ENCODE assay signal across 13 cellular contexts in the genomic region with DNA sequence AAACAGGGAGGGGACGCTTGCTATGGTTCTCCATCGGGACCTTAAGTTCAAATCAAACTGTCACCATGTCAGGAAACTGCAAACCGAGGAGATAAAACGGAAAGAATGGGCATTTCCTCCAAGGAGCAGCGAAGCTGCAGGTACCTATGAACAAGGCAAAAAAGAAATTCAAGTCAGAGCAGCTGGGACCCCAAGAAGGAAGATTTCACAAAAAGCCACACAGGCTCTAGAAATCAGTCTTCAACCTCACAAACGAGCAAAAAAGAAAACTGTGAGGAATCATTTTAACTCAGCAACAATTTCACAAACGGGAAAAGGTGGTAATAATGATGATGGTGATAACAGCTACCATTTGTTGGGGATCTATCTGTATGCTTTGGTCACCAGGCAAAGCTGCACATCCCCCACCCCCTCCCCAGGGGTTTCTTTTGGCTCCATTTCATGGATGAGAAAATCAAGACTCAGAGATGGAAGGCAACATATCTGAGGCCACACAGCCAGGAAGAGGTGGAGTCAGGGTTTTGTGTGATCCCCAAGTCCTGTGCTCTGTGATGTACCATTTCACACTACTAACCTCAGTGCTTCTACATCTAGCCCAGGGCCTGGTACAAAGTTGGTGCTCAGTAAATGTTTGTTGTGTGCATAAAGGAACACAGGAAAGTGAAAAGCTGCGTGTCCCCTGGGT.
DNase-seq lines count a peak whose midpoint lies in the region; ATAC-seq and TF ChIP-seq lines count a peak whose summit lies in the region.
"Had no signal": no experiment of that assay in that cellular context is flagged by ENCODE, and none has a peak within 500 bp of the region (broad histone marks: within the 10 kb centered on the region; RNA-seq: fewer than 3 reads in every experiment).

No MANE protein-coding gene starts in this region.

- POLR2A ChIA-PET in naive thymus-derived CD4-positive, alpha-beta T cell (lab: Charles Lee), result interaction anchor here (1.0 to 3.5 kb wide), 2 partner anchors 13 to 385 kb away, joined by 3 to 13 read pairs; no protein-coding TSS in a partner anchor
- POLR2A ChIA-PET in RWPE1 (lab: Yijun Ruan, JAX; ENCODE audit: low non-redundant PET), result no interaction called here

- H3K9me3 ChIP-seq in naive thymus-derived CD4-positive, alpha-beta T cell (ENCODE audit: control insufficient read depth in 2 of 3, low read length in 3 of 3), result no peaks in the 10 kb centered on the region

- no peak for DNase-seq in stimulated activated naive CD8-positive, alpha-beta T cell treated with anti-CD3 and anti-CD28 coated beads, Interleukin-15, Interleukin-2, amounts not matched to agents 100 U/mL and 50 U/mL, for 24 hours
- no peak for DNase-seq in activated naive CD8-positive, alpha-beta T cell treated with anti-CD3 and anti-CD28 coated beads for 36 hours
- DNase-seq in naive thymus-derived CD4-positive, alpha-beta T cell, result no peak
- DNase-seq in NOMO-1 treated with DMSO at 0.1 percent for 48 hours (lab: John Stamatoyannopoulos, UW; ENCODE audit: unreplicated experiment), result no peak
- no peak for DNase-seq in NCI-H2081 (lab: John Stamatoyannopoulos, UW)
- DNase-seq in superior temporal gyrus (ENCODE audit: extremely low spot score), result no peak
- no peak for DNase-seq in RWPE1 (ENCODE audit: low spot score)
- DNase-seq: activated effector memory CD4-positive, alpha-beta T cell treated with anti-CD3 and anti-CD28 coated beads, Interleukin-2, amount 50 U/mL, for 16 hours; GF-D8; Karpas-422; NCI-H1694 had no signal

- no peak overlapping the region for H3K4me3 ChIP-seq in naive thymus-derived CD4-positive, alpha-beta T cell (ENCODE audit: low read length)
- H3K4me3 ChIP-seq: smooth muscle cell had no signal

- H3K27me3 ChIP-seq in naive thymus-derived CD4-positive, alpha-beta T cell (ENCODE audit: control insufficient read depth in 2 of 2, insufficient read depth in 2 of 2, low read length in 2 of 2), result no peaks in the 10 kb centered on the region

- H3K4me1 Mint-ChIP-seq in stimulated activated naive CD8-positive, alpha-beta T cell treated with anti-CD3 and anti-CD28 coated beads, Interleukin-15, Interleukin-2, amounts not matched to agents 100 ng/mL and 50 ng/mL, for 24 hours (ENCODE audit: low read depth), result peaks cover 87% of the 10 kb centered on the region
- H3K4me1 Mint-ChIP-seq in activated naive CD8-positive, alpha-beta T cell treated with anti-CD3 and anti-CD28 coated beads for 36 hours, result peaks cover 76% of the 10 kb centered on the region
- peaks cover 65 to 96% (median 92%) of the 10 kb centered on the region in 7 donors for H3K4me1 Mint-ChIP-seq in naive thymus-derived CD4-positive, alpha-beta T cell

- H3K27ac Mint-ChIP-seq in stimulated activated naive CD8-positive, alpha-beta T cell treated with anti-CD3 and anti-CD28 coated beads, Interleukin-15, Interleukin-2, amounts not matched to agents 100 ng/mL and 50 ng/mL, for 24 hours, result peak overlapping the region; percentile 7
- H3K27ac Mint-ChIP-seq in activated naive CD8-positive, alpha-beta T cell treated with anti-CD3 and anti-CD28 coated beads for 36 hours, result peak overlapping the region; percentile 58
- H3K27ac Mint-ChIP-seq in naive thymus-derived CD4-positive, alpha-beta T cell, result peak overlapping the region; percentile 14 to 87 (median 41)

- no peak for ATAC-seq in stimulated activated naive CD8-positive, alpha-beta T cell treated with anti-CD3 and anti-CD28 coated beads, Interleukin-15, Interleukin-2, amounts not matched to agents 100 U/mL and 50 U/mL, for 24 hours
- no peak for ATAC-seq in naive thymus-derived CD4-positive, alpha-beta T cell

- H3K4me1 ChIP-seq in naive thymus-derived CD4-positive, alpha-beta T cell (ENCODE audit: control insufficient read depth in 2 of 2, insufficient read depth in 2 of 2, low read length in 2 of 2), result peaks cover 52 to 83% of the 10 kb centered on the region in 2 donors

- H3K36me3 ChIP-seq in naive thymus-derived CD4-positive, alpha-beta T cell (ENCODE audit: control insufficient read depth in 2 of 3, insufficient read depth in 3 of 3, low read length in 3 of 3), result peaks cover 0 to 1% (median 0%) of the 10 kb centered on the region in 3 experiments

- H3K27me3 Mint-ChIP-seq in stimulated activated naive CD8-positive, alpha-beta T cell treated with anti-CD3 and anti-CD28 coated beads, Interleukin-15, Interleukin-2, amounts not matched to agents 100 ng/mL and 50 ng/mL, for 24 hours, result no peaks in the 10 kb centered on the region
- H3K27me3 Mint-ChIP-seq in activated naive CD8-positive, alpha-beta T cell treated with anti-CD3 and anti-CD28 coated beads for 36 hours, result no peaks in the 10 kb centered on the region
- peaks cover 0 to 5% (median 0%) of the 10 kb centered on the region in 5 donors for H3K27me3 Mint-ChIP-seq in naive thymus-derived CD4-positive, alpha-beta T cell

- H3K27ac ChIP-seq in naive thymus-derived CD4-positive, alpha-beta T cell (ENCODE audit: low read depth, low read length), result no peak overlapping the region
- no peak overlapping the region for H3K27ac ChIP-seq in RWPE1

- H3K36me3 Mint-ChIP-seq in stimulated activated naive CD8-positive, alpha-beta T cell treated with anti-CD3 and anti-CD28 coated beads, Interleukin-15, Interleukin-2, amounts not matched to agents 100 ng/mL and 50 ng/mL, for 24 hours (ENCODE audit: low read depth), result no peaks in the 10 kb centered on the region
- H3K36me3 Mint-ChIP-seq in activated naive CD8-positive, alpha-beta T cell treated with anti-CD3 and anti-CD28 coated beads for 36 hours, result peaks cover 1% of the 10 kb centered on the region
- H3K36me3 Mint-ChIP-seq in naive thymus-derived CD4-positive, alpha-beta T cell, result peaks cover 0 to 3% (median 0%) of the 10 kb centered on the region in 5 donors

- intact Hi-C loops in naive thymus-derived CD4-positive, alpha-beta T cell (cut with micrococcal nuclease), result loop anchor here in 1 of 2 donors (10.0 kb wide), 1 partner anchor 1981 kb away; a partner anchor contains a TSS

- H3K4me3 Mint-ChIP-seq in stimulated activated naive CD8-positive, alpha-beta T cell treated with anti-CD3 and anti-CD28 coated beads, Interleukin-15, Interleukin-2, amounts not matched to agents 100 ng/mL and 50 ng/mL, for 24 hours, result peak overlapping the region; percentile 1
- peak overlapping the region; percentile 23 for H3K4me3 Mint-ChIP-seq in activated naive CD8-positive, alpha-beta T cell treated with anti-CD3 and anti-CD28 coated beads for 36 hours
- H3K4me3 Mint-ChIP-seq in naive thymus-derived CD4-positive, alpha-beta T cell, result peak overlapping the region; percentile 15 to 87 (median 58)

- no peaks in the 10 kb centered on the region for H3K9me3 Mint-ChIP-seq in stimulated activated naive CD8-positive, alpha-beta T cell treated with anti-CD3 and anti-CD28 coated beads, Interleukin-15, Interleukin-2, amounts not matched to agents 100 ng/mL and 50 ng/mL, for 24 hours
- H3K9me3 Mint-ChIP-seq in activated naive CD8-positive, alpha-beta T cell treated with anti-CD3 and anti-CD28 coated beads for 36 hours, result no peaks in the 10 kb centered on the region
- H3K9me3 Mint-ChIP-seq in naive thymus-derived CD4-positive, alpha-beta T cell, result no peaks in the 10 kb centered on the region

- CTCF ChIA-PET in naive thymus-derived CD4-positive, alpha-beta T cell (lab: Charles Lee), result no interaction called here
- CTCF ChIA-PET in RWPE1 (lab: Yijun Ruan, JAX), result no interaction called here

- no peak for TF ChIP-seq CTCF in RWPE1 (conservative IDR thresholded peaks at IDR 0.05; ENCODE audit: low read depth)

Comparison
In these comparisons a context has a peak if more than half of its experiments do, and no peak if none do; other contexts are left out.
1. H3K27ac Mint-ChIP-seq: peak in every context shown above with its lines; median percentile 58 in activated naive CD8-positive, alpha-beta T cell treated with anti-CD3 and anti-CD28 coated beads for 36 hours; 41 in naive thymus-derived CD4-positive, alpha-beta T cell; 7 in stimulated activated naive CD8-positive, alpha-beta T cell treated with anti-CD3 and anti-CD28 coated beads, Interleukin-15, Interleukin-2, amounts not matched to agents 100 ng/mL and 50 ng/mL, for 24 hours.
2. H3K4me3 Mint-ChIP-seq: peak in every context shown above with its lines; median percentile 58 in naive thymus-derived CD4-positive, alpha-beta T cell; 23 in activated naive CD8-positive, alpha-beta T cell treated with anti-CD3 and anti-CD28 coated beads for 36 hours; 1 in stimulated activated naive CD8-positive, alpha-beta T cell treated with anti-CD3 and anti-CD28 coated beads, Interleukin-15, Interleukin-2, amounts not matched to agents 100 ng/mL and 50 ng/mL, for 24 hours.